14 cellular contexts compared by ENCODE assay signal in genomic region chr7:451255-452229, GRCh38.
DNase-seq lines count a peak whose midpoint lies in the region; ATAC-seq and TF ChIP-seq lines count a peak whose summit lies in the region.
"Had no signal": no experiment of that assay in that cellular context is flagged by ENCODE, and none has a peak within 500 bp of the region (broad histone marks: within the 10 kb centered on the region; RNA-seq: fewer than 3 reads in every experiment).

No MANE protein-coding gene starts in this region.

- TF ChIP-seq CTCF in GM13976 (IDR thresholded peaks at IDR 0.05; ENCODE audit: borderline replicate concordance, control extremely low read depth, extremely low read depth, insufficient read depth, missing control alignments) (no peak), endodermal cell (conservative IDR thresholded peaks at IDR 0.05) (no peak), osteoblast (IDR thresholded peaks at IDR 0.05; ENCODE audit: extremely low read depth, low read depth, low read length) (no peak), GM20000 (IDR thresholded peaks at IDR 0.05; ENCODE audit: extremely low read depth, missing control alignments) (no peak), OCI-LY7 (conservative IDR thresholded peaks at IDR 0.05; ENCODE audit: low read length) (no peak)

- no peaks in the 10 kb centered on the region for H3K4me1 ChIP-seq in endodermal cell (ENCODE audit: control insufficient read depth, insufficient read depth, low read length)
- H3K4me1 ChIP-seq in osteoblast (ENCODE audit: insufficient read depth, low read length), result peaks cover 26% of the 10 kb centered on the region
- H3K4me1 ChIP-seq in OCI-LY7 (ENCODE audit: insufficient read depth, low read length, poor library complexity, severe bottlenecking), result no peaks in the 10 kb centered on the region
- H3K4me1 ChIP-seq: foreskin keratinocyte, HAP-1 had no signal

- intact Hi-C loops in OCI-LY7 (cut with micrococcal nuclease; ENCODE audit: unreplicated experiment), result no loop called here

- H3K4me3 ChIP-seq in endodermal cell (ENCODE audit: low read length) (no peak overlapping the region), osteoblast (ENCODE audit: insufficient read depth, low read length) (peak overlapping the region; percentile 52), OCI-LY7 (ENCODE audit: low read depth, low read length, poor library complexity, severe bottlenecking) (no peak overlapping the region)
- H3K4me3 ChIP-seq: adrenal gland, HAP-1 had no signal

- H4K20me1 ChIP-seq in osteoblast (ENCODE audit: insufficient read depth, low read length) (no peaks in the 10 kb centered on the region), OCI-LY7 (ENCODE audit: insufficient read depth, low read length) (no peaks in the 10 kb centered on the region)

- WGBS in endodermal cell (ENCODE audit: insufficient coverage in 1 of 2, insufficient read length in 1 of 2), 2 experiments, result 36 to 42% methylated on average over 9 to 24 of the region's 24 CpGs

- in situ Hi-C loops in GM13976 (cut with MboI; ENCODE audit: low sequenced_read_pairs, unreplicated experiment), result no loop called here

- H3K9me3 ChIP-seq in endodermal cell (ENCODE audit: control insufficient read depth, low read length) (no peaks in the 10 kb centered on the region), osteoblast (ENCODE audit: low read depth, low read length) (no peaks in the 10 kb centered on the region), OCI-LY7 (ENCODE audit: low read length) (no peaks in the 10 kb centered on the region)
- H3K9me3 ChIP-seq: adrenal gland, HAP-1, tibial nerve had no signal

- H3K36me3 Mint-ChIP-seq in endodermal cell (ENCODE audit: low read depth), result no peaks in the 10 kb centered on the region

- H3K27ac Mint-ChIP-seq in endodermal cell, result no peak overlapping the region

- no peaks in the 10 kb centered on the region for H3K9me2 ChIP-seq in OCI-LY7 (ENCODE audit: insufficient read depth, low read length)

- no peak overlapping the region for H3K9ac ChIP-seq in endodermal cell (ENCODE audit: extremely low read depth, low read length, poor library complexity, severe bottlenecking)

- H3K4me1 Mint-ChIP-seq in endodermal cell, result peaks cover 11% of the 10 kb centered on the region

- CTCF ChIA-PET in OCI-LY7 (lab: Charles Lee; ENCODE audit: unreplicated experiment), result interaction anchor here (0.6 kb wide), 1 partner anchor 505 kb away, joined by 3 read pairs; no protein-coding TSS in a partner anchor

- H3K4me3 Mint-ChIP-seq in endodermal cell, result peak overlapping the region; percentile 26

- H3K9me3 Mint-ChIP-seq in endodermal cell, result no peaks in the 10 kb centered on the region

- peaks cover 23% of the 10 kb centered on the region for H3K27me3 Mint-ChIP-seq in endodermal cell (ENCODE audit: insufficient read depth)

- H3K4me2 ChIP-seq in osteoblast (ENCODE audit: insufficient read depth, low read length), result peak overlapping the region; percentile 65
- no peak overlapping the region for H3K4me2 ChIP-seq in OCI-LY7 (ENCODE audit: low read length)

- POLR2A ChIA-PET in OCI-LY7 (lab: Charles Lee), result no interaction called here

- H3K27ac ChIP-seq in endodermal cell (ENCODE audit: low read depth, low read length), result no peak overlapping the region
- no peak overlapping the region for H3K27ac ChIP-seq in osteoblast (ENCODE audit: low read depth, low read length)
- no peak overlapping the region for H3K27ac ChIP-seq in OCI-LY7 (ENCODE audit: low read depth, low read length, poor library complexity, severe bottlenecking)
- H3K27ac ChIP-seq: adrenal gland, foreskin keratinocyte had no signal

- H3K36me3 ChIP-seq in endodermal cell (ENCODE audit: control insufficient read depth, insufficient read depth, low read length) (no peaks in the 10 kb centered on the region), osteoblast (ENCODE audit: insufficient read depth, low read length) (no peaks in the 10 kb centered on the region), OCI-LY7 (ENCODE audit: insufficient read depth, low read length) (no peaks in the 10 kb centered on the region)
- H3K36me3 ChIP-seq: adrenal gland, HAP-1, tibial nerve had no signal

- ATAC-seq in GM18498 (IDR thresholded peaks at IDR 0.05; ENCODE audit: unreplicated experiment), result no peak
- ATAC-seq: foreskin keratinocyte had no signal

- BruUV-seq in OCI-LY7 (replicated peaks; lab: Mats Ljungman, UMichigan), result no TSS peak

- H3K27me3 ChIP-seq in endodermal cell (ENCODE audit: control insufficient read depth, insufficient read depth, low read length, poor library complexity, severe bottlenecking), result peaks cover 24% of the 10 kb centered on the region
- H3K27me3 ChIP-seq in osteoblast (ENCODE audit: insufficient read depth, low read length), result no peaks in the 10 kb centered on the region

- H3K79me2 ChIP-seq in osteoblast (ENCODE audit: insufficient read depth, low read length) (no peaks in the 10 kb centered on the region), OCI-LY7 (ENCODE audit: insufficient read depth, low read depth, low read length) (no peaks in the 10 kb centered on the region)

- DNase-seq in GM13976 (ENCODE audit: low spot score), result peak; percentile 75
- DNase-seq in NCI-H2171 treated with DMSO at 0.1 percent for 48 hours (lab: John Stamatoyannopoulos, UW), result peak; percentile 54
- DNase-seq in endodermal cell, result peak; percentile 72
- DNase-seq in osteoblast (ENCODE audit: insufficient read length, low spot score, missing footprints), result peak; percentile 93
- DNase-seq in GM20000 (ENCODE audit: low spot score), result no peak
- no peak for DNase-seq in SIG-M5 treated with dmso at 0.1 percent for 504 hours (lab: John Stamatoyannopoulos, UW; ENCODE audit: unreplicated experiment)
- no peak for DNase-seq in OCI-LY7 (ENCODE audit: low spot score)
- DNase-seq: foreskin keratinocyte, NCI-H1694, SW 1271 had no signal

- H2AFZ ChIP-seq in osteoblast (ENCODE audit: low read length), result peak overlapping the region; percentile 80
- H2AFZ ChIP-seq in OCI-LY7 (ENCODE audit: low read length), result no peak overlapping the region

Comparison
In these comparisons a context has a peak if more than half of its experiments do, and no peak if none do; other contexts are left out.
1. DNase-seq: peak in GM13976 (single experiment), NCI-H2171 treated with DMSO at 0.1 percent for 48 hours (single experiment), endodermal cell (single experiment) and osteoblast (single experiment); none in GM20000 (single experiment), SIG-M5 treated with dmso at 0.1 percent for 504 hours (single experiment) and OCI-LY7 (single experiment).